Comparison of ENCODE assay signal across 11 cellular contexts in the genomic region with DNA sequence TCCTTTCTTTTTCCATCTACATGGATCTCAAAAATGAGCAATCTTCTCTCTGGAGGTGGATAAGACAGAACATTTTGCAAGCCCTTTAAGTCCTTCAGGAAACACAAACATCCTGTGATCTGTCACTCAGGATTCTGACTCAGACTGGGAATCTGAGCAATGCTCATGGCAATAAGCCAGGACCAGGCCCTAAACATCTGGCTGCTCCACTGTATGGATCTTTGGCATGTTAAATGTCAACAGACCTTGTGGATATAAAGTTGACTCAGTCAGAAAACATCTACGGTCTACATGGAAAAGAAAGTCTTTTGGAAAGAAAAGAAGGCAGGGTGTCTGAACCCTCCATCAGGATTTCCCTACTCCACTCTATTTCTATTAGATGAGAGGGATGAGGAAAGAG. TPM values are rescaled to one million over a fixed set of nuclear protein-coding genes. Genes with fewer than 3 reads are reported as not detected.
DNase-seq lines count a peak whose midpoint lies in the region; ATAC-seq, FAIRE-seq and TF ChIP-seq lines count a peak whose summit lies in the region.
"Had no signal": no experiment of that assay in that cellular context is flagged by ENCODE, and none has a peak within 500 bp of the region (broad histone marks: within the 10 kb centered on the region; RNA-seq: fewer than 3 reads in every experiment).

No MANE protein-coding gene starts in this region.

- 0% methylated on average over 1 of the region's 1 CpG for WGBS in mammary epithelial cell (ENCODE audit: low coverage, missing lambda C conversion rate)
- 37 to 59% methylated on average over 1 of the region's 1 CpG for WGBS in lung, 2 donors
- 4 to 50% methylated on average over 1 of the region's 1 CpG for WGBS in sigmoid colon, 2 donors

- no peak overlapping the region for H2AFZ ChIP-seq in mammary epithelial cell (ENCODE audit: low read depth, low read length)

- H3K9me3 ChIP-seq in BE2C (no peaks in the 10 kb centered on the region), mammary epithelial cell (replicated peaks; ENCODE audit: insufficient read depth, low read length) (no peaks in the 10 kb centered on the region), lung (ENCODE audit: control insufficient read depth in 2 of 2, insufficient read depth in 1 of 2, low read length in 1 of 2) (no peaks in the 10 kb centered on the region), sigmoid colon (no peaks in the 10 kb centered on the region)

- in situ Hi-C loops in mammary epithelial cell (cut with MboI; ENCODE audit: low sequenced_read_pairs in 2 of 2), result no loop called here

- BruUV-seq in mammary epithelial cell (replicated peaks; lab: Mats Ljungman, UMichigan), result no TSS peak

- dilution Hi-C loops in mammary epithelial cell (cut with HindIII; ENCODE audit: low sequenced_read_pairs), result no loop called here

- no peak for TF ChIP-seq EP300 in sigmoid colon (IDR thresholded peaks at IDR 0.05)

- peak overlapping the region; percentile 50 for H3K27ac ChIP-seq in mammary epithelial cell (ENCODE audit: insufficient read depth, low read depth, low read length)
- no peak overlapping the region for H3K27ac ChIP-seq in lung (ENCODE audit: low read depth in 1 of 2, low read length in 1 of 2)
- H3K27ac ChIP-seq in sigmoid colon, result no peak overlapping the region

- peak; percentile 34 for ATAC-seq in lung (ENCODE audit: insufficient read depth, low FRiP score)
- no peak for ATAC-seq in GM21447 (IDR thresholded peaks at IDR 0.05; ENCODE audit: unreplicated experiment)
- no peak for ATAC-seq in GM21367 (IDR thresholded peaks at IDR 0.05; ENCODE audit: unreplicated experiment)
- ATAC-seq in HG02623 (IDR thresholded peaks at IDR 0.05; ENCODE audit: unreplicated experiment), result no peak

- peaks cover 5% of the 10 kb centered on the region for H3K4me1 ChIP-seq in BE2C
- H3K4me1 ChIP-seq in mammary epithelial cell (ENCODE audit: insufficient read depth, low read length), result peaks cover 41% of the 10 kb centered on the region
- peaks cover 1 to 3% of the 10 kb centered on the region in 2 donors for H3K4me1 ChIP-seq in lung (ENCODE audit: control insufficient read depth in 2 of 2, insufficient read depth in 2 of 2, low read length in 2 of 2)
- H3K4me1 ChIP-seq in sigmoid colon, result peaks cover 0 to 9% (median 5%) of the 10 kb centered on the region in 4 donors

- H3K4me3 ChIP-seq in BE2C (ENCODE audit: low read depth, low read length) (no peak overlapping the region), mammary epithelial cell (replicated peaks in 1 of 3; ENCODE audit: insufficient read depth in 1 of 3, low read depth in 2 of 3, low read length in 3 of 3) (no peak overlapping the region), lung (no peak overlapping the region), sigmoid colon (no peak overlapping the region)

- CTCF ChIA-PET in mammary epithelial cell (lab: Charles Lee; ENCODE audit: low non-redundant PET), result no interaction called here

- no peaks in the 10 kb centered on the region for H3K36me3 ChIP-seq in BE2C
- H3K36me3 ChIP-seq in mammary epithelial cell (ENCODE audit: insufficient read depth, low read length), result no peaks in the 10 kb centered on the region
- no peaks in the 10 kb centered on the region for H3K36me3 ChIP-seq in lung (ENCODE audit: control insufficient read depth in 2 of 2, insufficient read depth in 2 of 2, low read length in 2 of 2)
- no peaks in the 10 kb centered on the region for H3K36me3 ChIP-seq in sigmoid colon

- H3K27me3 ChIP-seq in BE2C, result no peaks in the 10 kb centered on the region
- no peaks in the 10 kb centered on the region for H3K27me3 ChIP-seq in mammary epithelial cell (ENCODE audit: insufficient read depth, low read length)
- no peaks in the 10 kb centered on the region for H3K27me3 ChIP-seq in lung (ENCODE audit: control insufficient read depth, insufficient read depth)
- H3K27me3 ChIP-seq in sigmoid colon, result no peaks in the 10 kb centered on the region

- TF ChIP-seq CTCF in BE2C (IDR thresholded peaks at IDR 0.05; ENCODE audit: low read depth, low read length), result no peak
- no peak for TF ChIP-seq CTCF in mammary epithelial cell (conservative IDR thresholded peaks at IDR 0.05 in 1 of 2, IDR thresholded peaks at IDR 0.05 in 1 of 2; ENCODE audit: extremely low read depth in 1 of 2, insufficient read depth in 1 of 2, low read depth in 1 of 2, low read length in 2 of 2)
- no peak for TF ChIP-seq CTCF in lung (IDR thresholded peaks at IDR 0.05; ENCODE audit: control extremely low read depth, extremely low read depth)
- TF ChIP-seq CTCF in sigmoid colon (IDR thresholded peaks at IDR 0.05), result no peak

- TF ChIP-seq POLR2A in sigmoid colon (IDR thresholded peaks at IDR 0.05), result no peak

- intact Hi-C loops in mammary epithelial cell (cut with micrococcal nuclease), result loop anchor here (2.0 kb wide), 1 partner anchor 15 kb away; no protein-coding TSS in a partner anchor
- intact Hi-C loops in sigmoid colon (cut with DNase I), result no loop called here

- FAIRE-seq in HTR-8/SVneo (lab: Jason Lieb, UNC), result peak; percentile 9

- H3K9ac ChIP-seq in mammary epithelial cell (ENCODE audit: insufficient read depth, low read length), result no peak overlapping the region

- peak; percentile 43 for DNase-seq in BE2C
- peak; percentile 78 for DNase-seq in HTR-8/SVneo (ENCODE audit: insufficient read length, low spot score)
- peak; percentile 97 for DNase-seq in mammary epithelial cell
- DNase-seq in lung (ENCODE audit: low spot score), result no peak
- DNase-seq in sigmoid colon, result no peak
- DNase-seq: activated CD8-positive, alpha-beta memory T cell treated with anti-CD3 and anti-CD28 coated beads for 24 hours; mesendoderm had no signal

- H3K79me2 ChIP-seq in mammary epithelial cell (ENCODE audit: insufficient read depth, low read length), result no peaks in the 10 kb centered on the region

- H4K20me1 ChIP-seq in mammary epithelial cell (ENCODE audit: insufficient read depth, low read length), result no peaks in the 10 kb centered on the region

- peak overlapping the region; percentile 48 for H3K4me2 ChIP-seq in mammary epithelial cell (ENCODE audit: insufficient read depth, low read depth, low read length)

RNA-seq across cellular contexts. Expression of a gene that starts 17.8 kb away (rescaled TPM):
- 9.0 TPM for polyA plus RNA-seq in BE2C (2012; ENCODE audit: insufficient read depth, insufficient read length, low read depth)
- total RNA-seq in mammary epithelial cell, result 10 to 100 TPM; 45.4 to 46.7 TPM
- 17.2 TPM for polyA plus RNA-seq in mammary epithelial cell
- polyA minus RNA-seq in mammary epithelial cell, result 5.4 TPM
- total RNA-seq in lung, result 10 to 100 TPM; 21.6 to 52.8 TPM
- polyA plus RNA-seq in lung, result 10 to 100 TPM; 12.6 to 39.5 TPM
- 10 to 100 TPM; 22.8 to 34.6 (median 25.0) TPM for total RNA-seq in sigmoid colon
- 10 to 100 TPM; 17.6 to 19.8 (median 18.0) TPM for polyA plus RNA-seq in sigmoid colon

RNA-seq across cellular contexts. Expression of a gene that starts 17.8 kb away (rescaled TPM):
- not detected for polyA plus RNA-seq in BE2C (2012; ENCODE audit: insufficient read depth, insufficient read length, low read depth)
- not detected for total RNA-seq in mammary epithelial cell
- not detected for polyA plus RNA-seq in mammary epithelial cell
- not detected for polyA minus RNA-seq in mammary epithelial cell
- total RNA-seq in lung, result not detected
- polyA plus RNA-seq in lung, result not detected
- total RNA-seq in sigmoid colon, result not detected
- not detected for polyA plus RNA-seq in sigmoid colon
- total RNA-seq: cerebellum had no signal

Comparison
In these comparisons a context has a peak if more than half of its experiments do, and no peak if none do; other contexts are left out.
1. DNase-seq: peak in BE2C (single experiment), HTR-8/SVneo (single experiment) and mammary epithelial cell (single experiment); none in lung (single experiment) and sigmoid colon (single experiment).